8 cellular contexts compared by ENCODE assay signal in the genomic region with DNA sequence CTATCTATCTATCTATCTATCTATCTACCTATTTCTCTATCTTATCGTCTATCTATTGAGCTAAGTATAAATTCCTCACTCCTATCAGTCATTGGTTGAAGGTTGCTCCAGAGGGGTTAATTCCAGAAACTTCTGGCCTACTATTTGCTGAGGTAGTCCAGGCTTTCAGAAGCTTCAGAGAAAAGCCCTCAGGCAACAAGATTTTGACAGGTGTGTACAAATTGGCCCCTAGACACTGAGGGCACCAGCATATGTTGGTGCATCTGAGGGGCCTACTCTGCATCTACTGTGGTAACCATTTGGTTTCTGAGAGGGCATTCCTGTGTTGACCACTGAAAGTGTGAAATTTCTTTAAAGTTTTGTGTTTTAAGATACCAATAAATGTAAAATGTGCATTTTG.
"Had no signal": no experiment of that assay in that cellular context is flagged by ENCODE, and none has a peak within 500 bp of the region (broad histone marks: within the 10 kb centered on the region; RNA-seq: fewer than 3 reads in every experiment).

No MANE protein-coding gene starts in this region.

- H3K4me3 Mint-ChIP-seq: IgD-negative memory B cell had no signal

- H3K27ac Mint-ChIP-seq: IgD-negative memory B cell had no signal

- H3K4me2 ChIP-seq: KMS-11 had no signal

- H3K9me3 Mint-ChIP-seq: IgD-negative memory B cell had no signal

- DNase-seq: IMR-90, KBM-7, KG1 had no signal

- H3K9ac ChIP-seq: KMS-11 had no signal

- H3K27me3 Mint-ChIP-seq: IgD-negative memory B cell had no signal

- H3K4me3 ChIP-seq: K562 had no signal

- H3K36me3 Mint-ChIP-seq: IgD-negative memory B cell had no signal

- ATAC-seq: HepG2, K562 had no signal

- H3K27ac ChIP-seq: HL-60, KMS-11 had no signal
